8 cellular contexts compared by ENCODE assay signal in genomic region chr2:165953306-165953654, GRCh38. TPM values are rescaled to one million over a fixed set of nuclear protein-coding genes. Genes with fewer than 3 reads are reported as not detected.
DNase-seq lines count a peak whose midpoint lies in the region; ATAC-seq lines count a peak whose summit lies in the region.

No MANE protein-coding gene starts in this region.

- H3K27me3 Mint-ChIP-seq in CD4-positive, CD25-positive, alpha-beta regulatory T cell, result no peaks in the 10 kb centered on the region
- H3K27me3 Mint-ChIP-seq in T-helper 17 cell, result no peaks in the 10 kb centered on the region

- peak; percentile 27 to 40 for ATAC-seq in CD4-positive, CD25-positive, alpha-beta regulatory T cell (ENCODE audit: low read depth in 2 of 2)
- ATAC-seq in GM19455 (IDR thresholded peaks at IDR 0.05; ENCODE audit: unreplicated experiment) (peak; percentile 54), HG03558 (IDR thresholded peaks at IDR 0.05; ENCODE audit: extremely low read depth, unreplicated experiment) (peak; percentile 11), T-helper 17 cell (no peak)

- peak overlapping the region in 4 of 5 donors; percentile 85 to 95 (median 92) for H3K9ac ChIP-seq in subcutaneous abdominal adipose tissue (ENCODE audit: low read length in 5 of 5)

- peaks cover 0 to 24% (median 9%) of the 10 kb centered on the region in 4 donors for H3K4me1 Mint-ChIP-seq in CD4-positive, CD25-positive, alpha-beta regulatory T cell
- H3K4me1 Mint-ChIP-seq in T-helper 17 cell, result peaks cover 4% of the 10 kb centered on the region

- H3K4me1 ChIP-seq in CD4-positive, CD25-positive, alpha-beta regulatory T cell (ENCODE audit: control insufficient read depth, insufficient read depth, low read length, poor library complexity, severe bottlenecking), result peaks cover 22% of the 10 kb centered on the region
- peaks cover 7 to 29% (median 26%) of the 10 kb centered on the region in 5 donors for H3K4me1 ChIP-seq in subcutaneous abdominal adipose tissue (ENCODE audit: control insufficient read depth in 5 of 5, insufficient read depth in 5 of 5, low read length in 5 of 5)

- no peaks in the 10 kb centered on the region for H3K9me3 ChIP-seq in CD4-positive, CD25-positive, alpha-beta regulatory T cell (ENCODE audit: control insufficient read depth in 2 of 2, low read length in 2 of 2)
- H3K9me3 ChIP-seq in subcutaneous abdominal adipose tissue (ENCODE audit: control insufficient read depth in 5 of 5, low read length in 5 of 5), result no peaks in the 10 kb centered on the region
- no peaks in the 10 kb centered on the region for H3K9me3 ChIP-seq in T-helper 17 cell (ENCODE audit: control insufficient read depth, low read length, poor library complexity, severe bottlenecking)

- no peaks in the 10 kb centered on the region for H3K9me3 Mint-ChIP-seq in CD4-positive, CD25-positive, alpha-beta regulatory T cell

- peak overlapping the region; percentile 85 for H3K27ac ChIP-seq in CD4-positive, CD25-positive, alpha-beta regulatory T cell (ENCODE audit: insufficient read depth, low read length, poor library complexity, severe bottlenecking)
- H3K27ac ChIP-seq in subcutaneous abdominal adipose tissue (ENCODE audit: low read depth, low read length), result peak overlapping the region; percentile 76

- H3K4me3 Mint-ChIP-seq in CD4-positive, CD25-positive, alpha-beta regulatory T cell, result no peak overlapping the region
- no peak overlapping the region for H3K4me3 Mint-ChIP-seq in T-helper 17 cell

- DNase-seq in CD4-positive, CD25-positive, alpha-beta regulatory T cell, result no peak
- DNase-seq in SW480 (ENCODE audit: low spot score), result peak; percentile 68
- DNase-seq in T-helper 17 cell, result no peak
- DNase-seq in posterior cingulate gyrus, result no peak

- peak overlapping the region; percentile 94 for H3K4me3 ChIP-seq in CD4-positive, CD25-positive, alpha-beta regulatory T cell (ENCODE audit: low read depth, low read length)
- H3K4me3 ChIP-seq in iPS-11a (ENCODE audit: low read depth, low read length) (peak overlapping the region; percentile 62), subcutaneous abdominal adipose tissue (ENCODE audit: low read depth in 1 of 5, low read length in 5 of 5) (peak overlapping the region; percentile 69 to 84 (median 79))

- no peaks in the 10 kb centered on the region for H3K27me3 ChIP-seq in CD4-positive, CD25-positive, alpha-beta regulatory T cell (ENCODE audit: control insufficient read depth, insufficient read depth, low read length)
- no peaks in the 10 kb centered on the region for H3K27me3 ChIP-seq in subcutaneous abdominal adipose tissue (ENCODE audit: control insufficient read depth in 5 of 5, insufficient read depth in 4 of 5, low read length in 5 of 5)

- intact Hi-C loops in posterior cingulate gyrus (cut with DNase I), result loop anchor here (2.0 to 10.0 kb wide), 2 partner anchors 176 to 232 kb away; partner anchors contain the start of gene SCN1A

- H3K27ac Mint-ChIP-seq in CD4-positive, CD25-positive, alpha-beta regulatory T cell, result no peak overlapping the region
- no peak overlapping the region for H3K27ac Mint-ChIP-seq in T-helper 17 cell

- H3K36me3 ChIP-seq in CD4-positive, CD25-positive, alpha-beta regulatory T cell (ENCODE audit: control insufficient read depth, insufficient read depth, low read length), result no peaks in the 10 kb centered on the region
- H3K36me3 ChIP-seq in subcutaneous abdominal adipose tissue (ENCODE audit: control insufficient read depth in 5 of 5, insufficient read depth in 5 of 5, low read length in 5 of 5), result peaks cover 0 to 7% (median 4%) of the 10 kb centered on the region in 5 donors

- H3K36me3 Mint-ChIP-seq in CD4-positive, CD25-positive, alpha-beta regulatory T cell, result no peaks in the 10 kb centered on the region
- no peaks in the 10 kb centered on the region for H3K36me3 Mint-ChIP-seq in T-helper 17 cell (ENCODE audit: low read depth)

RNA-seq across cellular contexts. Expression of gene TTC21B, which starts 0.3 kb away (rescaled TPM):
- 31.2 TPM for total RNA-seq in CD4-positive, CD25-positive, alpha-beta regulatory T cell
- polyA plus RNA-seq in CD4-positive, CD25-positive, alpha-beta regulatory T cell, result 1 to 10 TPM; 5.1 to 7.8 (median 6.6) TPM
- total RNA-seq in T-helper 17 cell, result 10 to 100 TPM; 20.8 to 25.0 TPM
